Comparison of ENCODE assay signal across 30 cellular contexts in genomic region chr14:66351310-66351709, GRCh38.
"Had no signal": no experiment of that assay in that cellular context is flagged by ENCODE, and none has a peak within 500 bp of the region (broad histone marks: within the 10 kb centered on the region; RNA-seq: fewer than 3 reads in every experiment).

No MANE protein-coding gene starts in this region.

- DNase-seq: activated CD4-positive, alpha-beta memory T cell treated with anti-CD3 and anti-CD28 coated beads, Interleukin-2, amount 10 ng/mL, durations not matched to agents 7 days and 5 days; activated CD4-positive, alpha-beta T cell treated with anti-CD3 and anti-CD28 coated beads for 1 hour; activated CD4-positive, alpha-beta T cell treated with anti-CD3 and anti-CD28 coated beads for 36 hours; activated CD4-positive, alpha-beta T cell treated with anti-CD3 and anti-CD28 coated beads for 48 hours; activated CD4-positive, alpha-beta T cell treated with anti-CD3 and anti-CD28 coated beads, Interleukin-2, amount 10 ng/mL, durations not matched to agents 7 days and 5 days; activated CD4-positive, alpha-beta T cell treated with anti-CD3 and anti-CD28 coated beads, Interleukin-2, amount 50 U/mL, for 48 hours; activated CD4-positive, CD25-positive, alpha-beta regulatory T cell; activated CD8-positive, alpha-beta memory T cell treated with anti-CD3 and anti-CD28 coated beads for 24 hours; activated CD8-positive, alpha-beta memory T cell treated with anti-CD3 and anti-CD28 coated beads, Interleukin-2, amount 10 ng/mL, durations not matched to agents 7 days and 5 days; activated CD8-positive, alpha-beta memory T cell treated with anti-CD3 and anti-CD28 coated beads, Interleukin-2, amount 50 U/mL, for 48 hours; activated CD8-positive, alpha-beta T cell treated with anti-CD3 and anti-CD28 coated beads, Interleukin-2, amount 10 ng/mL, durations not matched to agents 7 days and 5 days; activated effector memory CD4-positive, alpha-beta T cell treated with Interleukin-2 at 50 U/mL for 16 hours; activated gamma-delta T cell; activated naive CD4-positive, alpha-beta T cell treated with anti-CD3 and anti-CD28 coated beads, Interleukin-2, amount 10 ng/mL, durations not matched to agents 7 days and 5 days; activated naive CD4-positive, alpha-beta T cell treated with Interleukin-2 at 50 U/mL for 16 hours; activated naive CD8-positive, alpha-beta T cell treated with anti-CD3 and anti-CD28 coated beads, Interleukin-2, amount 10 ng/mL, durations not matched to agents 7 days and 5 days; activated naive CD8-positive, alpha-beta T cell treated with anti-CD3 and anti-CD28 coated beads, Interleukin-2, amount 50 U/mL, for 24 hours; activated T-cell treated with anti-CD3 and anti-CD28 coated beads, Interleukin-2, amount 50 U/mL, for 24 hours; activated T-cell treated with anti-CD3 and anti-CD28 coated beads, Interleukin-2, amount 50 U/mL, for 48 hours; amygdala; anterior cingulate cortex; caudate nucleus; cerebellar nuclear complex; T-helper 1 cell; T-helper 2 cell; T-helper 9 cell; WERI-Rb-1 had no signal

- H3K27me3 ChIP-seq: ascending aorta, cardiac muscle cell had no signal

- H3K27ac ChIP-seq: ascending aorta, cardiac muscle cell, WERI-Rb-1 had no signal

- H3K4me1 ChIP-seq: ascending aorta had no signal

- FAIRE-seq: bronchial epithelial cell had no signal

- H3K4me3 ChIP-seq: ascending aorta, cardiac muscle cell had no signal

- H3K36me3 ChIP-seq: ascending aorta, cardiac muscle cell, WERI-Rb-1 had no signal
